In genomic region chr5:6462671-6463070, GRCh38 we compare ENCODE assay signal across 22 cellular contexts. TPM values are rescaled to one million over a fixed set of nuclear protein-coding genes. Genes with fewer than 3 reads are reported as not detected.
DNase-seq lines count a peak whose midpoint lies in the region; ATAC-seq and TF ChIP-seq lines count a peak whose summit lies in the region.
"Had no signal": no experiment of that assay in that cellular context is flagged by ENCODE, and none has a peak within 500 bp of the region (broad histone marks: within the 10 kb centered on the region; RNA-seq: fewer than 3 reads in every experiment).

No MANE protein-coding gene starts in this region.

- no peak overlapping the region for H2AFZ ChIP-seq in neuronal stem cell (ENCODE audit: low read length)

- H3K23ac ChIP-seq in neuronal stem cell (ENCODE audit: low read depth, low read length, poor library complexity) = no peak overlapping the region

- WGBS in neuronal stem cell (ENCODE audit: extremely low coverage in 2 of 2, insufficient read length in 2 of 2, insufficient replicate concordance in 1 of 2), 2 donors = no CpG with 5 or more reads among the region's 7 CpGs

- no peak overlapping the region for H4K91ac ChIP-seq in neuronal stem cell (ENCODE audit: low read depth, low read length, poor library complexity)

- BruUV-seq in A673 (replicated peaks; lab: Mats Ljungman, UMichigan) = no TSS peak

- H3K4me3 ChIP-seq in A673 (ENCODE audit: low read depth, low read length, poor library complexity, severe bottlenecking) (no peak overlapping the region), neuronal stem cell (ENCODE audit: low read length in 2 of 2) (no peak overlapping the region)
- H3K4me3 ChIP-seq: BLaER1 treated with 17β-estradiol and CSF1 and Interleukin-3, amounts not matched to agents 10 nM and 100 nM; GM12878 had no signal

- H2AK5ac ChIP-seq in neuronal stem cell (ENCODE audit: low read depth, low read length) = no peak overlapping the region

- H2BK120ac ChIP-seq in neuronal stem cell (ENCODE audit: low read depth, low read length) = no peak overlapping the region

- POLR2A ChIA-PET in A673 (lab: Charles Lee; ENCODE audit: low non-redundant PET) = no interaction called here

- no peaks in the 10 kb centered on the region for H3K79me1 ChIP-seq in neuronal stem cell (ENCODE audit: low read depth, low read length)

- no peak overlapping the region for H3K18ac ChIP-seq in neuronal stem cell (ENCODE audit: low read length)

- H3K36me3 ChIP-seq in A673 (ENCODE audit: insufficient read depth, low read length, poor library complexity, severe bottlenecking) (no peaks in the 10 kb centered on the region), neuronal stem cell (replicated peaks in 1 of 2; ENCODE audit: control insufficient read depth in 2 of 2, insufficient read depth in 2 of 2, low read length in 2 of 2) (peaks cover 0 to under 1% of the 10 kb centered on the region in 2 donors)
- H3K36me3 ChIP-seq: BLaER1 treated with 17β-estradiol and CSF1 and Interleukin-3, amounts not matched to agents 10 nM and 100 nM had no signal

- intact Hi-C loops in A673 (cut with micrococcal nuclease; ENCODE audit: unreplicated experiment) = no loop called here

- ATAC-seq in GM18505 (IDR thresholded peaks at IDR 0.05; ENCODE audit: unreplicated experiment) = no peak
- ATAC-seq: CD8-positive, alpha-beta T cell; GM12878 had no signal

- H3K27ac ChIP-seq in A673 (ENCODE audit: low read depth, low read length, poor library complexity, severe bottlenecking) (peak overlapping the region; percentile 22), neuronal stem cell (replicated peaks; ENCODE audit: low read length) (no peak overlapping the region)
- H3K27ac ChIP-seq: 22Rv1; BLaER1 treated with 17β-estradiol and CSF1 and Interleukin-3, amounts not matched to agents 10 nM and 100 nM; C4-2B had no signal

- H3K9me3 ChIP-seq in A673 (ENCODE audit: low read depth, low read length, poor library complexity, severe bottlenecking) = no peaks in the 10 kb centered on the region
- no peaks in the 10 kb centered on the region for H3K9me3 ChIP-seq in neuronal stem cell (replicated peaks in 1 of 2; ENCODE audit: control insufficient read depth in 2 of 2, insufficient read depth in 1 of 2, low read depth in 1 of 2, low read length in 2 of 2)
- H3K9me3 ChIP-seq: BLaER1 treated with 17β-estradiol and CSF1 and Interleukin-3, amounts not matched to agents 10 nM and 100 nM had no signal

- H3K27me3 ChIP-seq in A673 (replicated peaks; ENCODE audit: insufficient read depth, low read depth, low read length, poor library complexity) (no peaks in the 10 kb centered on the region), neuronal stem cell (ENCODE audit: control insufficient read depth in 3 of 3, insufficient read depth in 3 of 3, low read depth in 1 of 3, low read length in 3 of 3) (peaks cover 0 to 13% (median 0%) of the 10 kb centered on the region in 3 experiments)

- H3K4me2 ChIP-seq in neuronal stem cell (ENCODE audit: insufficient read depth, low read length, poor library complexity, severe bottlenecking) = no peak overlapping the region
- H3K4me2 ChIP-seq: BLaER1 treated with 17β-estradiol and CSF1 and Interleukin-3, amounts not matched to agents 10 nM and 100 nM had no signal

- H3K9ac ChIP-seq in neuronal stem cell (ENCODE audit: low read depth, low read length, poor library complexity) = no peak overlapping the region
- H3K9ac ChIP-seq: BLaER1 treated with 17β-estradiol and CSF1 and Interleukin-3, amounts not matched to agents 10 nM and 100 nM had no signal

- H2BK5ac ChIP-seq in neuronal stem cell (ENCODE audit: low read length) = peak overlapping the region; percentile 79

- no peak overlapping the region for H2BK12ac ChIP-seq in neuronal stem cell (ENCODE audit: low read length)

- H3K4ac ChIP-seq in neuronal stem cell (ENCODE audit: low read length) = no peak overlapping the region

- no peak overlapping the region for H2BK15ac ChIP-seq in neuronal stem cell (ENCODE audit: low read length)

- H3K4me1 ChIP-seq in A673 (ENCODE audit: insufficient read depth, low read length, poor library complexity, severe bottlenecking) = peaks cover 13% of the 10 kb centered on the region
- H3K4me1 ChIP-seq in neuronal stem cell (ENCODE audit: control insufficient read depth in 2 of 2, insufficient read depth in 1 of 2, low read depth in 1 of 2, low read length in 2 of 2) = peaks cover 0 to 13% of the 10 kb centered on the region in 2 donors

- CTCF ChIA-PET in A673 (lab: Charles Lee) = no interaction called here

- DNase-seq in A673 (ENCODE audit: low spot score) = peak; percentile 93
- peak; percentile 6 for DNase-seq in inferior parietal cortex (ENCODE audit: extremely low spot score)
- DNase-seq in neuronal stem cell (ENCODE audit: low spot score) = no peak
- DNase-seq in superior temporal gyrus (ENCODE audit: extremely low spot score) = peak; percentile 26
- no peak for DNase-seq in 8988T
- no peak for DNase-seq in GM13976 (ENCODE audit: low spot score)
- DNase-seq: AML-193; CD4-positive, alpha-beta T cell; DMS 273 treated with DMSO at 0.1 percent for 48 hours; DMS153; DMS53; DND-41; EL; GDM1 had no signal

- H4K8ac ChIP-seq in neuronal stem cell (ENCODE audit: low read depth, low read length) = no peak overlapping the region

- TF ChIP-seq CTCF in A673 (conservative IDR thresholded peaks at IDR 0.05; ENCODE audit: low read depth, low read length) = no peak
- TF ChIP-seq CTCF in GM13976 (IDR thresholded peaks at IDR 0.05; ENCODE audit: borderline replicate concordance, control extremely low read depth, extremely low read depth, insufficient read depth, missing control alignments) = no peak

- no peak overlapping the region for H3K14ac ChIP-seq in neuronal stem cell (ENCODE audit: low read length)

- in situ Hi-C loops in GM13976 (cut with MboI; ENCODE audit: low sequenced_read_pairs, unreplicated experiment) = no loop called here

- TF ChIP-seq POLR2A in GM18505 (IDR thresholded peaks at IDR 0.05; ENCODE audit: borderline replicate concordance, extremely low read depth, insufficient read depth, insufficient read length) = no peak

RNA-seq across cellular contexts. Expression of gene UBE2QL1, which starts 14.0 kb away (rescaled TPM):
- 0.74 and 2.6 TPM in 2 replicates for total RNA-seq in A673 (2021)
- polyA plus RNA-seq in neuronal stem cell (2013, experiment 1 of 2) = 2.3 TPM
- 2.4 TPM for polyA plus RNA-seq in neuronal stem cell (2013, experiment 2 of 2)
- total RNA-seq: G401 had no signal
- polyA plus RNA-seq: BJ had no signal

Comparison
In these comparisons a context has a peak if more than half of its experiments do, and no peak if none do; other contexts are left out.
1. DNase-seq: peak in A673 (single experiment), inferior parietal cortex (single experiment) and superior temporal gyrus (single experiment); none in neuronal stem cell (single experiment), 8988T (single experiment) and GM13976 (single experiment).